In genomic region chr6:2563635-2564034, GRCh38 we compare ENCODE assay signal across 8 cellular contexts.
DNase-seq lines count a peak whose midpoint lies in the region; ATAC-seq, FAIRE-seq and TF ChIP-seq lines count a peak whose summit lies in the region.

No MANE protein-coding gene starts in this region.

- H3K9me3 ChIP-seq in HepG2 (ENCODE audit: low read length) (no peaks in the 10 kb centered on the region), mesenchymal stem cell (ENCODE audit: control insufficient read depth, low read length) (peaks cover 4% of the 10 kb centered on the region)

- H3K4me3 ChIP-seq in HepG2 (replicated peaks in 1 of 3; ENCODE audit: insufficient read depth in 1 of 3, low read depth in 2 of 3, low read length in 3 of 3): 0 out of 6 replicates have a peak overlapping the region, but pooled peaks of 1 of the 3 experiments have one; percentile 2
- H3K4me3 ChIP-seq in mesenchymal stem cell (ENCODE audit: insufficient read depth in 1 of 2, low read depth in 1 of 2, low read length in 2 of 2): no peak overlapping the region

- H3K9ac ChIP-seq in HepG2 (ENCODE audit: insufficient read depth, low read depth, low read length) (no peak overlapping the region), mesenchymal stem cell (ENCODE audit: low read length) (no peak overlapping the region)

- intact Hi-C loops in HepG2 (cut with micrococcal nuclease; ENCODE audit: unreplicated experiment): loop anchor here (2.0 kb wide), 1 partner anchor 21 kb away; no protein-coding TSS in a partner anchor

- no peak overlapping the region for H3K4ac ChIP-seq in mesenchymal stem cell (ENCODE audit: low read depth in 1 of 2, low read length in 2 of 2)

- no peak overlapping the region for H2BK12ac ChIP-seq in mesenchymal stem cell (ENCODE audit: low read length in 2 of 2)

- no peak for TF ChIP-seq RAD21 in HepG2 (CRISPR knock-in tag; IDR thresholded peaks at IDR 0.05)

- no peak overlapping the region for H2BK120ac ChIP-seq in mesenchymal stem cell (ENCODE audit: low read depth, low read length)

- 2% methylated on average over 6 of the region's 6 CpGs for WGBS in HepG2 (ENCODE audit: low lambda C conversion rate)
- WGBS in mesenchymal stem cell: 85% methylated on average over 5 of the region's 6 CpGs

- H2AK5ac ChIP-seq in mesenchymal stem cell (ENCODE audit: low read length, severe bottlenecking): no peak overlapping the region

- ATAC-seq in GM18861 (IDR thresholded peaks at IDR 0.05; ENCODE audit: unreplicated experiment) (peak; percentile 72), GM21515 (IDR thresholded peaks at IDR 0.05; ENCODE audit: unreplicated experiment) (peak; percentile 89), HepG2 (peak; percentile 49)

- no peaks in the 10 kb centered on the region for H3K79me1 ChIP-seq in mesenchymal stem cell (replicated peaks; ENCODE audit: low read length, poor library complexity, severe bottlenecking)

- H2AFZ ChIP-seq in HepG2 (ENCODE audit: low read length) (no peak overlapping the region), mesenchymal stem cell (ENCODE audit: low read depth, low read length) (no peak overlapping the region)

- TF ChIP-seq POLR2A in HepG2 (IDR thresholded peaks at IDR 0.05; ENCODE audit: insufficient read depth in 1 of 2, low read depth in 2 of 2, low read length in 2 of 2): no peak
- TF ChIP-seq POLR2A in erythroblast (IDR thresholded peaks at IDR 0.05; ENCODE audit: low read length): no peak

- no peak overlapping the region for H2BK15ac ChIP-seq in mesenchymal stem cell (ENCODE audit: low read depth, poor library complexity, severe bottlenecking)

- H3K18ac ChIP-seq in mesenchymal stem cell (ENCODE audit: low read depth in 1 of 2, low read length in 2 of 2): no peak overlapping the region

- CTCF ChIA-PET in HepG2 (lab: Yijun Ruan, JAX; ENCODE audit: low intra/inter-chr PET ratio, low total read pairs): no interaction called here

- H3K27me3 ChIP-seq in HepG2 (ENCODE audit: control insufficient read depth in 1 of 2, insufficient read depth in 2 of 2, low read length in 2 of 2): peaks cover 3 to 55% of the 10 kb centered on the region in 2 experiments; a peak in 4 of 5 replicates
- H3K27me3 ChIP-seq in mesenchymal stem cell (ENCODE audit: control insufficient read depth in 1 of 2, insufficient read depth in 1 of 2, low read length in 2 of 2): peaks cover 0 to 6% of the 10 kb centered on the region in 2 experiments

- no peak overlapping the region for H3K23ac ChIP-seq in mesenchymal stem cell (ENCODE audit: low read length in 2 of 2)

- H3K4me1 ChIP-seq in HepG2 (ENCODE audit: insufficient read depth, low read length) (peaks cover 29% of the 10 kb centered on the region), mesenchymal stem cell (ENCODE audit: control insufficient read depth, insufficient read depth, low read depth, low read length) (peaks cover 9% of the 10 kb centered on the region)

- H3K27ac ChIP-seq in HepG2 (ENCODE audit: extremely low read length, insufficient read depth, low read length): no peak overlapping the region
- no peak overlapping the region for H3K27ac ChIP-seq in mesenchymal stem cell (ENCODE audit: low read length, poor library complexity, severe bottlenecking)

- no peak overlapping the region for H4K8ac ChIP-seq in mesenchymal stem cell (ENCODE audit: low read length)

- H3K14ac ChIP-seq in mesenchymal stem cell (ENCODE audit: low read length in 2 of 2): no peak overlapping the region

- in situ Hi-C loops in HepG2 (cut with HindIII; ENCODE audit: extremely low pct_ligation_motif_present, low pct_unique_long_range_greater_than_20kb): no loop called here

- no peak overlapping the region for H4K91ac ChIP-seq in mesenchymal stem cell (ENCODE audit: low read length)

- no peak for FAIRE-seq in HepG2 (lab: Jason Lieb, UNC)

- POLR2A ChIA-PET in HepG2 (lab: Yijun Ruan, JAX): no interaction called here

- H3K79me2 ChIP-seq in HepG2 (ENCODE audit: insufficient read depth, low read length): no peaks in the 10 kb centered on the region

- BruUV-seq in HepG2 (replicated peaks; lab: Mats Ljungman, UMichigan): no TSS peak

- no peak for TF ChIP-seq CTCF in HepG2 (CRISPR knock-in tag; IDR thresholded peaks at IDR 0.05)

- no peaks in the 10 kb centered on the region for H4K20me1 ChIP-seq in HepG2 (ENCODE audit: insufficient read depth, low read length)

- peak overlapping the region; percentile 41; the same call in 1 of the 2 replicates for H3K4me2 ChIP-seq in HepG2 (ENCODE audit: low read depth, low read length)
- H3K4me2 ChIP-seq in mesenchymal stem cell (ENCODE audit: low read length, poor library complexity, severe bottlenecking): no peak overlapping the region

- H3K36me3 ChIP-seq in HepG2 (replicated peaks in 1 of 2; ENCODE audit: control insufficient read depth in 1 of 2, insufficient read depth in 2 of 2, low read length in 2 of 2) (no peaks in the 10 kb centered on the region), mesenchymal stem cell (ENCODE audit: control insufficient read depth in 1 of 2, insufficient read depth in 2 of 2, low read depth in 1 of 2, low read length in 2 of 2) (no peaks in the 10 kb centered on the region)

- no peak for TF ChIP-seq EP300 in HepG2 (IDR thresholded peaks at IDR 0.05; ENCODE audit: low read depth in 2 of 2, low read length in 2 of 2)
- TF ChIP-seq EP300 in HepG2 (CRISPR knock-in tag; IDR thresholded peaks at IDR 0.05; ENCODE audit: borderline replicate concordance): no peak

- no peak overlapping the region for H2BK5ac ChIP-seq in mesenchymal stem cell (ENCODE audit: low read depth, low read length, poor library complexity, severe bottlenecking)

- peak; percentile 28 for DNase-seq in HuH-7 (ENCODE audit: low spot score)
- peak; percentile 34 for DNase-seq in HepG2 (ENCODE audit: low spot score)
- no peak for DNase-seq in NCI-H2196 (lab: John Stamatoyannopoulos, UW; ENCODE audit: unreplicated experiment)
- DNase-seq in erythroblast (lab: John Stamatoyannopoulos, UW): no peak
- no peak for DNase-seq in NCI-H1436 (lab: John Stamatoyannopoulos, UW)
- DNase-seq in mesenchymal stem cell: no peak

TF ChIP-seq in HepG2, 621 proteins besides CTCF, POLR2A, EP300 and RAD21:
- no peak for TF ChIP-seq FOXA1 (IDR thresholded peaks at IDR 0.05)
- 0 out of 2 replicates have a peak, but pooled peaks have one; percentile 15 for TF ChIP-seq FOXA1 (CRISPR knock-in tag; IDR thresholded peaks at IDR 0.05)
- TF ChIP-seq HMG20B (CRISPR knock-in tag; conservative IDR thresholded peaks at IDR 0.05): 0 out of 2 replicates have a peak, but pooled peaks have one; percentile 55
- no peak for TF ChIP-seq ZBTB1 (CRISPR knock-in tag; IDR thresholded peaks at IDR 0.05; ENCODE audit: borderline replicate concordance)
- peak; percentile 38; the same call in 1 of the 2 replicates for TF ChIP-seq TBX3 (IDR thresholded peaks at IDR 0.05; ENCODE audit: borderline replicate concordance)
- TF ChIP-seq HHEX (CRISPR knock-in tag; IDR thresholded peaks at IDR 0.05): peak; percentile 46; the same call in 1 of the 2 replicates
- TF ChIP-seq ARID5B (CRISPR knock-in tag; IDR thresholded peaks at IDR 0.05): 0 out of 2 replicates have a peak, but pooled peaks have one; percentile 14
- peak; percentile 43 for TF ChIP-seq ASH2L (IDR thresholded peaks at IDR 0.05; ENCODE audit: insufficient read length, low read depth, low read length)
- TF ChIP-seq GFI1 (CRISPR knock-in tag; IDR thresholded peaks at IDR 0.05; ENCODE audit: borderline replicate concordance): peak; percentile 90
- peak; percentile 50; the same call in 1 of the 2 replicates for TF ChIP-seq HMG20A (CRISPR knock-in tag; IDR thresholded peaks at IDR 0.05; ENCODE audit: borderline replicate concordance)
- TF ChIP-seq ATF5 (CRISPR knock-in tag; IDR thresholded peaks at IDR 0.05; ENCODE audit: low read depth): 0 out of 2 replicates have a peak, but pooled peaks have one; percentile 18
- TF ChIP-seq ISL2 (CRISPR knock-in tag; IDR thresholded peaks at IDR 0.05): no peak
- no peak for TF ChIP-seq THYN1 (CRISPR knock-in tag; IDR thresholded peaks at IDR 0.05; ENCODE audit: borderline replicate concordance, low read depth)

Comparison
In these comparisons a context has a peak if more than half of its experiments do, and no peak if none do; other contexts are left out.
1. DNase-seq: peak in HuH-7 (single experiment) and HepG2 (single experiment); none in NCI-H2196 (single experiment), erythroblast (0 of 2), NCI-H1436 (single experiment) and mesenchymal stem cell (single experiment).
2. Peak in every context shown above with its lines, with median percentiles within 50 percentile points of each other: ATAC-seq.